Comparison of ENCODE assay signal across 24 cellular contexts in genomic region chr12:67263416-67263960, GRCh38.
"Had no signal": no experiment of that assay in that cellular context is flagged by ENCODE, and none has a peak within 500 bp of the region (broad histone marks: within the 10 kb centered on the region; RNA-seq: fewer than 3 reads in every experiment).

No MANE protein-coding gene starts in this region.

- H3K27ac Mint-ChIP-seq: activated CD8-positive, alpha-beta T cell treated with anti-CD3 and anti-CD28 coated beads for 36 hours; activated naive CD4-positive, alpha-beta T cell treated with anti-CD3 and anti-CD28 coated beads, Interleukin-2, amount 10 ng/mL, durations not matched to agents 7 days and 5 days; activated naive CD8-positive, alpha-beta T cell treated with anti-CD3 and anti-CD28 coated beads for 36 hours; activated T-helper 2 cell treated with anti-CD3 and anti-CD28 coated beads, Interferon-gamma antibody, Interleukin-2, Interleukin-4, amounts not matched to agents 10 μg/mL and 5 μg/mL and 100 μg/mL, durations not matched to agents 14 hours and 24 hours and 36 hours had no signal

- H3K36me3 Mint-ChIP-seq: activated naive CD4-positive, alpha-beta T cell treated with anti-CD3 and anti-CD28 coated beads, Interleukin-2, amount 10 ng/mL, durations not matched to agents 7 days and 5 days had no signal

- H3K27ac ChIP-seq: brain microvascular endothelial cell, cardiac muscle cell, KMS-11, Peyer's patch, RWPE1, SJSA1 had no signal

- H3K9ac ChIP-seq: KMS-11 had no signal

- H3K36me3 ChIP-seq: brain microvascular endothelial cell, cardiac muscle cell, Peyer's patch, SJSA1 had no signal

- H3K4me2 ChIP-seq: KMS-11 had no signal

- H3K27me3 Mint-ChIP-seq: activated CD8-positive, alpha-beta T cell treated with anti-CD3 and anti-CD28 coated beads for 36 hours; activated naive CD4-positive, alpha-beta T cell treated with anti-CD3 and anti-CD28 coated beads, Interleukin-2, amount 10 ng/mL, durations not matched to agents 7 days and 5 days; activated naive CD8-positive, alpha-beta T cell treated with anti-CD3 and anti-CD28 coated beads for 36 hours had no signal

- ATAC-seq: activated CD4-positive, CD25-positive, alpha-beta regulatory T cell treated with anti-CD3 and anti-CD28 coated beads, Interleukin-2, amount 50 U/mL, for 24 hours; activated CD8-positive, alpha-beta T cell treated with anti-CD3 and anti-CD28 coated beads for 36 hours; activated T-cell treated with anti-CD3 and anti-CD28 coated beads, Interleukin-2, amount 50 U/mL, for 72 hours had no signal

- H3K9me3 Mint-ChIP-seq: activated naive CD4-positive, alpha-beta T cell treated with anti-CD3 and anti-CD28 coated beads, Interleukin-2, amount 10 ng/mL, durations not matched to agents 7 days and 5 days; activated T-cell treated with anti-CD3 and anti-CD28 coated beads, Interleukin-2, amount 50 U/mL, for 72 hours; activated T-helper 2 cell treated with anti-CD3 and anti-CD28 coated beads, Interferon-gamma antibody, Interleukin-2, Interleukin-4, amounts not matched to agents 10 μg/mL and 5 μg/mL and 100 μg/mL, durations not matched to agents 14 hours and 24 hours and 36 hours had no signal

- H3K9me3 ChIP-seq: Peyer's patch, SJSA1 had no signal

- DNase-seq: activated CD4-positive, alpha-beta T cell treated with anti-CD3 and anti-CD28 coated beads for 4 hours; activated CD8-positive, alpha-beta memory T cell treated with anti-CD3 and anti-CD28 coated beads, Interleukin-2, amount 50 U/mL, for 4 hours; activated CD8-positive, alpha-beta T cell treated with anti-CD3 and anti-CD28 coated beads for 36 hours; activated gamma-delta T cell treated with Interleukin-2 at 50 U/mL for 16 hours; activated naive CD4-positive, alpha-beta T cell treated with anti-CD3 and anti-CD28 coated beads, Interleukin-2, amount 10 ng/mL, durations not matched to agents 7 days and 5 days; activated naive CD8-positive, alpha-beta T cell treated with anti-CD3 and anti-CD28 coated beads for 36 hours; activated T-cell treated with anti-CD3 and anti-CD28 coated beads, Interleukin-2, amount 50 U/mL, for 72 hours; brain microvascular endothelial cell; NCI-H1092; NCI-H1417 treated with DMSO at 0.1 percent for 48 hours; NCI-H1694 treated with DMSO at 0.1 percent for 48 hours; NCI-H2029 treated with DMSO at 0.1 percent for 48 hours; NCI-H345; NCI-H510A; NCI-H526 treated with DMSO at 0.1 percent for 48 hours; Peyer's patch; Right ventricle myocardium superior; SW 1271 had no signal

- H3K27me3 ChIP-seq: brain microvascular endothelial cell, cardiac muscle cell, Peyer's patch, SJSA1 had no signal

- H3K4me3 Mint-ChIP-seq: activated CD8-positive, alpha-beta T cell treated with anti-CD3 and anti-CD28 coated beads for 36 hours; activated naive CD4-positive, alpha-beta T cell treated with anti-CD3 and anti-CD28 coated beads, Interleukin-2, amount 10 ng/mL, durations not matched to agents 7 days and 5 days; activated naive CD8-positive, alpha-beta T cell treated with anti-CD3 and anti-CD28 coated beads for 36 hours; activated T-cell treated with anti-CD3 and anti-CD28 coated beads, Interleukin-2, amount 50 U/mL, for 72 hours had no signal

- H3K4me3 ChIP-seq: cardiac muscle cell, Peyer's patch, SJSA1 had no signal
